1 cellular context compared by ENCODE assay signal in the genomic region with DNA sequence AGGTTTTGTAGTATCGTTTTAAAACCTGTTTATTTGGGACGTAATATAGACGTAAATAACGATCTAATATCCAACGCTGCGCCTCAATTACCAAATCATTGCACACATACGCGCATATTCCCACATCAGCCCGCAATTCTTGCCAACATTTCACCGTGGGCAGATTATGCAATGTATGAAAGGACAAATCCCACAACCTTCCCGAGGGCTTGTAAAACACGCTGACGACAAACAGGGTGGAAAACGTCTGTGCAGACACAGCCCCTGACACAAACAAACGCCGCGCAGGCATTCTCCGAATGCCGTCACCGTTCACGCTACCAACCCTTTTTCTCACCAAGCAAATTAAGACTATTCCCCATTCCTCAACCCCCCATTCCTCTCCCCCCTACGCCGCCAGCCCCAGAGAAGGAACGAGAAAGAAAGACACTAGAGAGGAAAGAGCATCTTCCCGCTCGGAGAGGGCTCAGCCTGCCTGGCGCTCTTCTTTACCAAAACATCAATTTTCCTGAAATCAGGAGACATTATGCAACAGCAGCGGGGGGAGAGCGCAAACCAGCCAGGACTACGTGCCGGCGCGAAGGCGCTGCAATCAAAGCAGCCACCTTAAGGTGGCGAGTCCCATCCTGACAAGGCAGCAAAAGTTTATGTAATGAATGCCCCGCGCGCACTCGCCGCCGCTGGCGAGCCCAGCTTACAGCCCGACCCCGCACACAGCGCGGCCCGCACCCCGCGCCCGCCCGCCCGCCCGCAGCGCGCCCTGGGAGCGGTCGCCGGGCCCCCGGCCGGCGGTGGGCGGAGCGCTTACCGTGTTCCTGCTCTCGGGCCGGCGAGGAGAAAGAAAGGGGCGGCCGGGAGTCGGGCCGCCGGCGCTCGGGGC.
TF ChIP-seq lines count a peak whose summit lies in the region.

No MANE protein-coding gene starts in this region.

TF ChIP-seq in HepG2, 621 proteins besides CTCF, POLR2A, EP300 and RAD21 (continued from another document and continues in another):
- TF ChIP-seq PHF21A (CRISPR knock-in tag; IDR thresholded peaks at IDR 0.05) (peak; percentile 26; the same call in 1 of the 2 replicates), ZNF460 (CRISPR knock-in tag; IDR thresholded peaks at IDR 0.05; ENCODE audit: borderline replicate concordance) (no peak), PATZ1 (CRISPR knock-in tag; IDR thresholded peaks at IDR 0.05) (peak; percentile 54), ZNF589 (CRISPR knock-in tag; conservative IDR thresholded peaks at IDR 0.05) (0 out of 2 replicates have a peak, but pooled peaks have one; percentile 54), MED1 (CRISPR knock-in tag; IDR thresholded peaks at IDR 0.05) (peak; percentile 32), NCOA2 (CRISPR knock-in tag; IDR thresholded peaks at IDR 0.05) (no peak), ZMYM2 (CRISPR knock-in tag; IDR thresholded peaks at IDR 0.05) (no peak), KLF15 (CRISPR knock-in tag; IDR thresholded peaks at IDR 0.05; ENCODE audit: borderline replicate concordance) (no peak), ZNF549 (CRISPR knock-in tag; IDR thresholded peaks at IDR 0.05) (no peak), DDIT3 (CRISPR knock-in tag; IDR thresholded peaks at IDR 0.05) (no peak), MEIS2 (CRISPR knock-in tag; IDR thresholded peaks at IDR 0.05) (no peak; the same call in 1 of the 2 replicates), ZBTB14 (CRISPR knock-in tag; IDR thresholded peaks at IDR 0.05) (peak; percentile 62), KDM5B (CRISPR knock-in tag; IDR thresholded peaks at IDR 0.05; ENCODE audit: borderline replicate concordance) (no peak), SKIL (CRISPR knock-in tag; IDR thresholded peaks at IDR 0.05; ENCODE audit: borderline replicate concordance) (peak; percentile 36; the same call in 1 of the 2 replicates), HIVEP1 (CRISPR knock-in tag; IDR thresholded peaks at IDR 0.05) (no peak), TEF (CRISPR knock-in tag; IDR thresholded peaks at IDR 0.05) (peak; percentile 47; the same call in 1 of the 2 replicates), POLR2AphosphoS5 (IDR thresholded peaks at IDR 0.05; ENCODE audit: low read depth, low read length) (peak; percentile 28; the same call in 1 of the 2 replicates), KDM2A (CRISPR knock-in tag; IDR thresholded peaks at IDR 0.05; ENCODE audit: borderline replicate concordance, low read depth) (peak; percentile 10), RBM22 (optimal IDR thresholded peaks at IDR 0.05; ENCODE audit: low read length) (peak; percentile 38), ZBTB42 (CRISPR knock-in tag; IDR thresholded peaks at IDR 0.05) (no peak), ZNF264 (CRISPR knock-in tag; IDR thresholded peaks at IDR 0.05) (0 out of 2 replicates have a peak, but pooled peaks have one; percentile 26), ZNF800 (CRISPR knock-in tag; IDR thresholded peaks at IDR 0.05) (no peak), TAF1 (CRISPR knock-in tag; IDR thresholded peaks at IDR 0.05) (peak; percentile 48; the same call in 1 of the 2 replicates), SP4 (CRISPR knock-in tag; IDR thresholded peaks at IDR 0.05) (no peak), BCL6 (CRISPR knock-in tag; IDR thresholded peaks at IDR 0.05) (peak; percentile 22; the same call in 1 of the 2 replicates), ZBTB2 (CRISPR knock-in tag; IDR thresholded peaks at IDR 0.05; ENCODE audit: low read depth) (0 out of 2 replicates have a peak, but pooled peaks have one; percentile 35), THAP11 (CRISPR knock-in tag; IDR thresholded peaks at IDR 0.05) (0 out of 2 replicates have a peak, but pooled peaks have one; percentile 10), SALL1 (CRISPR knock-in tag; IDR thresholded peaks at IDR 0.05) (peak; percentile 25; the same call in 1 of the 2 replicates), ZMAT3 (CRISPR knock-in tag; conservative IDR thresholded peaks at IDR 0.05) (0 out of 2 replicates have a peak, but pooled peaks have one; percentile 28), AGO2 (optimal IDR thresholded peaks at IDR 0.05; ENCODE audit: low read depth, low read length) (peak; percentile 28)
- TF ChIP-seq, protein P1, sequence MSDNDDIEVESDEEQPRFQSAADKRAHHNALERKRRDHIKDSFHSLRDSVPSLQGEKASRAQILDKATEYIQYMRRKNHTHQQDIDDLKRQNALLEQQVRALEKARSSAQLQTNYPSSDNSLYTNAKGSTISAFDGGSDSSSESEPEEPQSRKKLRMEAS (IDR thresholded peaks at IDR 0.05) = peak; percentile 2; the same call in 1 of the 2 replicates
- TF ChIP-seq, protein P2, sequence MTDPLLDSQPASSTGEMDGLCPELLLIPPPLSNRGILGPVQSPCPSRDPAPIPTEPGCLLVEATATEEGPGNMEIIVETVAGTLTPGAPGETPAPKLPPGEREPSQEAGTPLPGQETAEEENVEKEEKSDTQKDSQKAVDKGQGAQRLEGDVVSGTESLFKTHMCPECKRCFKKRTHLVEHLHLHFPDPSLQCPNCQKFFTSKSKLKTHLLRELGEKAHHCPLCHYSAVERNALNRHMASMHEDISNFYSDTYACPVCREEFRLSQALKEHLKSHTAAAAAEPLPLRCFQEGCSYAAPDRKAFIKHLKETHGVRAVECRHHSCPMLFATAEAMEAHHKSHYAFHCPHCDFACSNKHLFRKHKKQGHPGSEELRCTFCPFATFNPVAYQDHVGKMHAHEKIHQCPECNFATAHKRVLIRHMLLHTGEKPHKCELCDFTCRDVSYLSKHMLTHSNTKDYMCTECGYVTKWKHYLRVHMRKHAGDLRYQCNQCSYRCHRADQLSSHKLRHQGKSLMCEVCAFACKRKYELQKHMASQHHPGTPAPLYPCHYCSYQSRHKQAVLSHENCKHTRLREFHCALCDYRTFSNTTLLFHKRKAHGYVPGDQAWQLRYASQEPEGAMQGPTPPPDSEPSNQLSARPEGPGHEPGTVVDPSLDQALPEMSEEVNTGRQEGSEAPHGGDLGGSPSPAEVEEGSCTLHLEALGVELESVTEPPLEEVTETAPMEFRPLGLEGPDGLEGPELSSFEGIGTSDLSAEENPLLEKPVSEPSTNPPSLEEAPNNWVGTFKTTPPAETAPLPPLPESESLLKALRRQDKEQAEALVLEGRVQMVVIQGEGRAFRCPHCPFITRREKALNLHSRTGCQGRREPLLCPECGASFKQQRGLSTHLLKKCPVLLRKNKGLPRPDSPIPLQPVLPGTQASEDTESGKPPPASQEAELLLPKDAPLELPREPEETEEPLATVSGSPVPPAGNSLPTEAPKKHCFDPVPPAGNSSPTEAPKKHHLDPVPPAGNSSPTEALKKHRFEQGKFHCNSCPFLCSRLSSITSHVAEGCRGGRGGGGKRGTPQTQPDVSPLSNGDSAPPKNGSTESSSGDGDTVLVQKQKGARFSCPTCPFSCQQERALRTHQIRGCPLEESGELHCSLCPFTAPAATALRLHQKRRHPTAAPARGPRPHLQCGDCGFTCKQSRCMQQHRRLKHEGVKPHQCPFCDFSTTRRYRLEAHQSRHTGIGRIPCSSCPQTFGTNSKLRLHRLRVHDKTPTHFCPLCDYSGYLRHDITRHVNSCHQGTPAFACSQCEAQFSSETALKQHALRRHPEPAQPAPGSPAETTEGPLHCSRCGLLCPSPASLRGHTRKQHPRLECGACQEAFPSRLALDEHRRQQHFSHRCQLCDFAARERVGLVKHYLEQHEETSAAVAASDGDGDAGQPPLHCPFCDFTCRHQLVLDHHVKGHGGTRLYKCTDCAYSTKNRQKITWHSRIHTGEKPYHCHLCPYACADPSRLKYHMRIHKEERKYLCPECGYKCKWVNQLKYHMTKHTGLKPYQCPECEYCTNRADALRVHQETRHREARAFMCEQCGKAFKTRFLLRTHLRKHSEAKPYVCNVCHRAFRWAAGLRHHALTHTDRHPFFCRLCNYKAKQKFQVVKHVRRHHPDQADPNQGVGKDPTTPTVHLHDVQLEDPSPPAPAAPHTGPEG (CRISPR knock-in tag; IDR thresholded peaks at IDR 0.05) = peak; percentile 51
- TF ChIP-seq, protein P3, sequence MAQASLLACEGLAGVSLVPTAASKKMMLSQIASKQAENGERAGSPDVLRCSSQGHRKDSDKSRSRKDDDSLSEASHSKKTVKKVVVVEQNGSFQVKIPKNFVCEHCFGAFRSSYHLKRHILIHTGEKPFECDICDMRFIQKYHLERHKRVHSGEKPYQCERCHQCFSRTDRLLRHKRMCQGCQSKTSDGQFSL (CRISPR knock-in tag; IDR thresholded peaks at IDR 0.05) = no peak
- TF ChIP-seq, protein P4, sequence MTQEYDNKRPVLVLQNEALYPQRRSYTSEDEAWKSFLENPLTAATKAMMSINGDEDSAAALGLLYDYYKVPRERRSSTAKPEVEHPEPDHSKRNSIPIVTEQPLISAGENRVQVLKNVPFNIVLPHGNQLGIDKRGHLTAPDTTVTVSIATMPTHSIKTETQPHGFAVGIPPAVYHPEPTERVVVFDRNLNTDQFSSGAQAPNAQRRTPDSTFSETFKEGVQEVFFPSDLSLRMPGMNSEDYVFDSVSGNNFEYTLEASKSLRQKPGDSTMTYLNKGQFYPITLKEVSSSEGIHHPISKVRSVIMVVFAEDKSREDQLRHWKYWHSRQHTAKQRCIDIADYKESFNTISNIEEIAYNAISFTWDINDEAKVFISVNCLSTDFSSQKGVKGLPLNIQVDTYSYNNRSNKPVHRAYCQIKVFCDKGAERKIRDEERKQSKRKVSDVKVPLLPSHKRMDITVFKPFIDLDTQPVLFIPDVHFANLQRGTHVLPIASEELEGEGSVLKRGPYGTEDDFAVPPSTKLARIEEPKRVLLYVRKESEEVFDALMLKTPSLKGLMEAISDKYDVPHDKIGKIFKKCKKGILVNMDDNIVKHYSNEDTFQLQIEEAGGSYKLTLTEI (CRISPR knock-in tag; conservative IDR thresholded peaks at IDR 0.05) = no peak
